9 cellular contexts compared by ENCODE assay signal in the genomic region with DNA sequence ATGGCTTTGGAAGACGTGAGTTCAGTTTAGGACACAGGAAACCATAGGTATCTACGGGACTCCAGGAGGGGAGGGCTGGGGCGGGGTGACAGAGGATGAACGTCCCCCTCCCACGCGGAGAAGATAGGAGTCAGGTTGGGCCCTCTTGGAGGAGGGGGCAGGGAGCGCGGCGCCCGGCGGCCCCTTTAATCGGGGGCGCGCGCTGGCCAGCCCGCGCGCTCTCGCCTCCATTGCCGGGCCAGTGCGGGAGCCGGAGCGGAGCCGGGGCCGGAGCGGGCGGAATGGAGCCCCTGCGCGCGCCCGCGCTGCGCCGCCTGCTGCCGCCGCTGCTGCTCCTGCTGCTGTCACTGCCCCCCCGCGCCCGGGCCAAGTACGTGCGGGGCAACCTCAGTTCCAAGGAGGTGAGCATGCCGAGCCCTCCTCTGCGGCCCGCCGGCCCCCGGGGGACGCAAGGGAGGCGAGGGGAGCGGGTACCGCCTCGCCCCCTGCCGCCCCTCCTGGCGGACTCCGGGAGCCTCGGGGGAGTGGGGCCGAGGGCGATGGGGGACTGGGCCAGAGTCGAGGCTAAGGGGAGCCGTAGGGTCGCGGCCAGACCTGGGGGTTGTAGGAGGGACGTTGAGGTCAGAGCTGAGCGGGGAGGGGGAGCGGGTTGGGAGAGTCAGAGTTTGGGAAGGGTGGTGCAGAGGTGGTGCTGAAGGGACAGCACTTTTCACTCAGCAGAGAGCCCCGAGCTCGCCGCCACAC. TPM values are rescaled to one million over a fixed set of nuclear protein-coding genes. Genes with fewer than 3 reads are reported as not detected.
DNase-seq lines count a peak whose midpoint lies in the region; ATAC-seq, FAIRE-seq and TF ChIP-seq lines count a peak whose summit lies in the region.
"Had no signal": no experiment of that assay in that cellular context is flagged by ENCODE, and none has a peak within 500 bp of the region (broad histone marks: within the 10 kb centered on the region; RNA-seq: fewer than 3 reads in every experiment).

A gene (plus strand): TSS at position 214 of the 744 bp plus-strand sequence. CDS start 68 bp downstream, at position 282.

- no peaks in the 10 kb centered on the region for H3K79me2 ChIP-seq in H1 (ENCODE audit: control insufficient read depth in 1 of 2, insufficient read depth in 2 of 2, low read length in 2 of 2)

- H2BK15ac ChIP-seq in H1 (ENCODE audit: low read length), result peak within 1 kb of the TSS; percentile 4; the same call in 1 of the 2 replicates

- peaks cover 48% of the 10 kb centered on the region for H3K27me3 Mint-ChIP-seq in T-helper 1 cell treated with Interleukin-12 subunit alpha and Interleukin-12 subunit beta and Interleukin-4 antibody, amounts not matched to agents 30 μg/mL and 1 μg/mL, for 36 hours (ENCODE audit: low read depth)

- H2BK20ac ChIP-seq in H1 (ENCODE audit: low read length), result no peak within 1 kb of the TSS

- peak within 1 kb of the TSS; percentile 67 for H3K27ac ChIP-seq in WERI-Rb-1
- no peak within 1 kb of the TSS for H3K27ac ChIP-seq in H1 (ENCODE audit: low read depth, low read length)
- H3K27ac ChIP-seq in suprapubic skin, result no peak within 1 kb of the TSS

- TF ChIP-seq POLR2A in H1 (IDR thresholded peaks at IDR 0.05; ENCODE audit: control extremely low read depth in 1 of 2, low read depth in 2 of 2, low read length in 2 of 2), result no peak
- TF ChIP-seq POLR2A in suprapubic skin (IDR thresholded peaks at IDR 0.05), result no peak

- FAIRE-seq in H1 (lab: Jason Lieb, UNC), result no peak

- H4K91ac ChIP-seq in H1 (replicated peaks; ENCODE audit: insufficient read length, low read length), result no peak within 1 kb of the TSS

- H3K18ac ChIP-seq in H1 (ENCODE audit: extremely low read depth, low read length), result no peak within 1 kb of the TSS

- CTCF ChIA-PET in H1 (lab: Charles Lee; ENCODE audit: partially characterized antibody), result interaction anchor here (0.6 to 1.2 kb wide), 3 partner anchors 24 to 172 kb away, joined by 3 to 4 read pairs (median 3); no protein-coding TSS in a partner anchor

- H4K20me1 ChIP-seq in H1 (replicated peaks in 1 of 2; ENCODE audit: control insufficient read depth in 1 of 2, insufficient read depth in 2 of 2, low read length in 2 of 2), result no peaks in the 10 kb centered on the region

- WGBS in H1 (ENCODE audit: extremely low coverage in 1 of 2, insufficient coverage in 1 of 2, insufficient read length in 1 of 2, insufficient replicate concordance in 2 of 2, low coverage in 1 of 2, low lambda C conversion rate in 2 of 2, missing lambda C conversion rate in 1 of 2), 2 experiments, result 5% methylated on average over 10 of the region's 67 CpGs; no CpG with 5 or more reads in 1 of the 2 experiments
- WGBS in suprapubic skin, result 1% methylated on average over 35 of the region's 67 CpGs

- no peak within 1 kb of the TSS for H3K14ac ChIP-seq in H1 (ENCODE audit: insufficient read length)

- POLR2A ChIA-PET in H1 (lab: Charles Lee; ENCODE audit: partially characterized antibody), result interaction anchor here (0.9 to 1.8 kb wide), 4 partner anchors 9 to 70 kb away, joined by 3 to 7 read pairs (median 4); no protein-coding TSS in a partner anchor

- TF ChIP-seq CTCF in WERI-Rb-1 (IDR thresholded peaks at IDR 0.05; ENCODE audit: low read depth, low read length) (peak; percentile 29; the same call in 1 of the 2 replicates), H1 (IDR thresholded peaks at IDR 0.05; ENCODE audit: control extremely low read depth in 1 of 3, insufficient read depth in 1 of 3, low read depth in 1 of 3, low read length in 3 of 3) (peak in 2 of 3 experiments; percentile 4 to 13; a peak in 3 of 4 replicates), suprapubic skin (IDR thresholded peaks at IDR 0.05) (no peak)

- H3K9me3 ChIP-seq in WERI-Rb-1 (ENCODE audit: severe bottlenecking) (no peaks in the 10 kb centered on the region), H1 (ENCODE audit: insufficient read depth in 2 of 2, low read depth in 1 of 2, low read length in 1 of 2) (no peaks in the 10 kb centered on the region), suprapubic skin (no peaks in the 10 kb centered on the region)

- no peak for TF ChIP-seq RAD21 in H1 (IDR thresholded peaks at IDR 0.05 in 1 of 2, conservative IDR thresholded peaks at IDR 0.05 in 1 of 2; ENCODE audit: low read depth in 2 of 2, low read length in 2 of 2)

- no peak within 1 kb of the TSS for H4K8ac ChIP-seq in H1 (ENCODE audit: extremely low read depth, insufficient read depth, low read length)

- peak within 1 kb of the TSS; percentile 87; the same call in 1 of the 2 replicates for H2BK12ac ChIP-seq in H1 (ENCODE audit: low read depth, low read length)

- H3K4me1 ChIP-seq in H1 (replicated peaks in 1 of 4; ENCODE audit: control insufficient read depth in 3 of 4, insufficient read depth in 4 of 4, low read length in 3 of 4) (peaks cover 0 to 6% (median 2%) of the 10 kb centered on the region in 4 experiments; a peak in 2 of 7 replicates), suprapubic skin (peaks cover 19% of the 10 kb centered on the region)

- peaks cover 14% of the 10 kb centered on the region for H3K4me1 Mint-ChIP-seq in T-helper 1 cell treated with Interleukin-12 subunit alpha and Interleukin-12 subunit beta and Interleukin-4 antibody, amounts not matched to agents 30 μg/mL and 1 μg/mL, for 36 hours (ENCODE audit: low read depth)

- H3K36me3 ChIP-seq in WERI-Rb-1 (peaks cover 4% of the 10 kb centered on the region), H1 (ENCODE audit: control insufficient read depth in 2 of 4, insufficient read depth in 4 of 4, low read length in 3 of 4) (no peaks in the 10 kb centered on the region), suprapubic skin (no peaks in the 10 kb centered on the region)

- no peak within 1 kb of the TSS for H3K4ac ChIP-seq in H1 (replicated peaks; ENCODE audit: insufficient read length, low read depth, low read length)

- no peak within 1 kb of the TSS for H3K56ac ChIP-seq in H1 (replicated peaks; ENCODE audit: insufficient read length, low read depth, low read length)

- H3K23ac ChIP-seq in H1 (ENCODE audit: insufficient read length), result no peak within 1 kb of the TSS

- H2AK5ac ChIP-seq in H1 (ENCODE audit: low read depth, low read length), result no peak within 1 kb of the TSS

- no peak within 1 kb of the TSS for H4K5ac ChIP-seq in H1 (ENCODE audit: insufficient read length, low read depth, low read length)

- no peak for TF ChIP-seq EP300 in H1 (IDR thresholded peaks at IDR 0.05; ENCODE audit: borderline replicate concordance in 1 of 2, low read depth in 2 of 2, low read length in 2 of 2)
- no peak for TF ChIP-seq EP300 in suprapubic skin (IDR thresholded peaks at IDR 0.05)

- no peak within 1 kb of the TSS for H2BK120ac ChIP-seq in H1 (replicated peaks; ENCODE audit: low read depth, low read length)

- H3K4me2 ChIP-seq in H1 (ENCODE audit: insufficient read depth in 1 of 2, low read depth in 2 of 2, low read length in 2 of 2), result peak within 1 kb of the TSS; percentile 76 to 83

- H3K9ac ChIP-seq in H1 (replicated peaks in 1 of 4; ENCODE audit: extremely low read depth in 1 of 4, low read depth in 3 of 4, low read length in 3 of 4), result no peak within 1 kb of the TSS

- 0 out of 2 replicates have a peak within 1 kb of the TSS, but pooled peaks have one; percentile 16 for H2BK5ac ChIP-seq in H1 (ENCODE audit: low read depth, low read length)

- DNase-seq in T-helper 1 cell (no peak), NAMALWA (ENCODE audit: low spot score) (peak; percentile 72), WERI-Rb-1 (peak; percentile 83), H1 (ENCODE audit: low read depth in 1 of 2, low spot score in 2 of 2) (peak in 1 of 2 experiments; percentile 79), lung microvascular endothelial cell (ENCODE audit: low read depth in 2 of 2) (peak; percentile 50 to 57), suprapubic skin (ENCODE audit: low spot score in 2 of 2) (no peak)

- H3K4me3 ChIP-seq in WERI-Rb-1 (ENCODE audit: low read depth, low read length) (peak within 1 kb of the TSS; percentile 84), H1 (ENCODE audit: extremely low read depth in 1 of 4, insufficient read depth in 2 of 4, low read depth in 3 of 4, low read length in 4 of 4) (peak within 1 kb of the TSS; percentile 44 to 99 (median 60)), suprapubic skin (peak within 1 kb of the TSS; percentile 52)

- H2AFZ ChIP-seq in H1 (ENCODE audit: low read length), result no peak within 1 kb of the TSS

- ATAC-seq in GM19035 (IDR thresholded peaks at IDR 0.05; ENCODE audit: unreplicated experiment), result no peak

- peaks cover 6% of the 10 kb centered on the region; the same call in 1 of the 2 replicates for H3K23me2 ChIP-seq in H1 (ENCODE audit: low read depth, low read length)

- H3K36me3 Mint-ChIP-seq in T-helper 1 cell treated with Interleukin-12 subunit alpha and Interleukin-12 subunit beta and Interleukin-4 antibody, amounts not matched to agents 30 μg/mL and 1 μg/mL, for 36 hours (ENCODE audit: low read depth), result no peaks in the 10 kb centered on the region

- peak within 1 kb of the TSS; percentile 80 for H3K4me3 Mint-ChIP-seq in T-helper 1 cell treated with Interleukin-12 subunit alpha and Interleukin-12 subunit beta and Interleukin-4 antibody, amounts not matched to agents 30 μg/mL and 1 μg/mL, for 36 hours

- H3K9me3 Mint-ChIP-seq in T-helper 1 cell treated with Interleukin-12 subunit alpha and Interleukin-12 subunit beta and Interleukin-4 antibody, amounts not matched to agents 30 μg/mL and 1 μg/mL, for 36 hours, result no peaks in the 10 kb centered on the region

- no peak within 1 kb of the TSS for H3K27ac Mint-ChIP-seq in T-helper 1 cell treated with Interleukin-12 subunit alpha and Interleukin-12 subunit beta and Interleukin-4 antibody, amounts not matched to agents 30 μg/mL and 1 μg/mL, for 36 hours

- no peaks in the 10 kb centered on the region for H3K79me1 ChIP-seq in H1 (ENCODE audit: low read depth, low read length)

- no peaks in the 10 kb centered on the region for H3K27me3 ChIP-seq in WERI-Rb-1 (ENCODE audit: insufficient read depth, low read depth, severe bottlenecking)
- peaks cover 0 to 20% (median 11%) of the 10 kb centered on the region in 4 experiments; a peak in 5 of 7 replicates for H3K27me3 ChIP-seq in H1 (replicated peaks in 1 of 4; ENCODE audit: control insufficient read depth in 3 of 4, extremely low read depth in 1 of 4, insufficient read depth in 3 of 4, low read length in 3 of 4)
- H3K27me3 ChIP-seq in suprapubic skin, result peaks cover 29% of the 10 kb centered on the region

RNA-seq across cellular contexts. Expression of the gene that starts here (rescaled TPM):
- total RNA-seq in H1 (2021; fragmentation: NEBNext Ultra II Directional; extraction: Animal tissue kit (Norgen Biotek cat#: 25700)), result 4.7 and 5.0 TPM in 2 replicates
- 2.3 and 4.5 TPM in 2 replicates for polyA plus RNA-seq in H1 (2011; rRNA removed)
- polyA plus RNA-seq in H1 (2011; cell fraction: cytosol; rRNA removed), result 2.1 TPM
- 19.4 TPM for polyA plus RNA-seq in H1 (2011; cell fraction: nucleus; rRNA removed)
- polyA plus RNA-seq in H1 (2012, experiment 1 of 2), result 7.2 to 10.4 TPM (median 8.4 TPM) in 4 replicates
- 6.6 TPM for polyA plus RNA-seq in H1 (2012, experiment 2 of 2)
- polyA plus RNA-seq in H1 (2013, experiment 1 of 2), result 6.3 TPM
- polyA plus RNA-seq in H1 (2013, experiment 2 of 2), result 5.4 TPM
- polyA minus RNA-seq in H1 (2011; rRNA and poly(A)+ RNA removed), result 7.5 and 11.1 TPM in 2 replicates
- polyA minus RNA-seq in H1 (2011; cell fraction: cytosol; rRNA and poly(A)+ RNA removed), result 3.3 TPM
- polyA minus RNA-seq in H1 (2011; cell fraction: nucleus; rRNA and poly(A)+ RNA removed), result 8.0 TPM
- total RNA-seq in lung microvascular endothelial cell (not detected in 2 replicates), suprapubic skin (1 to 10 TPM in 1 of 4 donors, not detected in 3; 4.2 TPM)
- total RNA-seq: glomerular endothelial cell had no signal

Comparison
In these comparisons a context has a peak if more than half of its experiments do, and no peak if none do; other contexts are left out.
1. Peak in DNase-seq in lung microvascular endothelial cell; RNA of the gene not detected or under 1 TPM.
2. DNase-seq: peak in NAMALWA (single experiment) and WERI-Rb-1 (single experiment); none in T-helper 1 cell (0 of 5) and suprapubic skin (0 of 2).
3. CTCF ChIP-seq: peak in WERI-Rb-1 (single experiment) and H1 (2 of 3); none in suprapubic skin (0 of 2).
4. Peak in every context shown above with its lines, with median percentiles within 50 percentile points of each other: H3K4me3 ChIP-seq.